Comparison of ENCODE assay signal across 14 cellular contexts in the genomic region with DNA sequence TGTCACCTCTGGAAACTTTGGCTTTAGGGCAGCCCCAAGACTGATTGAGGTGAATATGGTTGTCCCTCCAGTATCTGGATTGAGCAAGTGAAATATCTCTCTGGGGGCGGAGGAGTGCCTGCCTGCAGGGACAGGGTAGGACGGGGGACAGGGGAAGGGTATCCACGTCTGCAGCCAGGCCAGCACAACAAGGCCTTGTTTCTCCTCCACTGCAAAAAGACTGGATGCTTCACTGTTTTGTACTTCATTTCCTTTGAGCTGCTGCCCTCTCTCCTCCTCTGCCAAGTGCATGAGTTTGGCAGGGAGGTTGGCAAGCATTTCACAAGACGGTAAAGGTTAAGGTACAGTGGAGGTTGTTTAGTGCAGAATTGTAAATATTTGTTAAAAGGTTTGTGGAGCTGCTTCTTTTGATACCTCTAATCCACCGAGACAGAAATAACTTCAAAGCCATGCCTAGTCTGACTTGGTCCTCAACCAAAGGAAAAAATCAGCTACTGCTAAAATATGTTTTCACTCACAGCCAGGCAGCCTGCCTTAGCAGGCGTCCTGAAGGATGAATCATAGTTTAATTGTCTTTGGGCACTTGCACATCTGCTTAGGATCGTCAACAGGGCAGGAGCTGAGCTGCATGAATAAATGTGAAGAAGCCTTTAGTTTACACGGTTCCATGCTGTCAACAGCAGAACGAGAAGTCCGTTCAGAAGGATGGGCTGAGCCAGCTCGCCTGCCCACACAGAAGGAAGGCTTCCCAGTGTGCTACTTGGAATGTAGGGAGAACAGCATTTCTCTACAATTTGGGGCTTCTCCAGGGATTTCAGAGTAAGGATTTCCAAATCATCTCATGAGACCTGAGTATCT.
DNase-seq lines count a peak whose midpoint lies in the region; ATAC-seq and TF ChIP-seq lines count a peak whose summit lies in the region.
"Had no signal": no experiment of that assay in that cellular context is flagged by ENCODE, and none has a peak within 500 bp of the region (broad histone marks: within the 10 kb centered on the region; RNA-seq: fewer than 3 reads in every experiment).

No MANE protein-coding gene starts in this region.

- peak; percentile 94 for ATAC-seq in RWPE2 (ENCODE audit: low read depth)
- ATAC-seq in foreskin keratinocyte, result peak; percentile 95
- no peak for ATAC-seq in GM18873 (IDR thresholded peaks at IDR 0.05; ENCODE audit: low FRiP score, unreplicated experiment)
- ATAC-seq: activated CD4-positive, alpha-beta T cell treated with anti-CD3 and anti-CD28 coated beads for 36 hours; Panc1 had no signal

- no peak for TF ChIP-seq CTCF in RWPE2 (IDR thresholded peaks at IDR 0.05; ENCODE audit: poor library complexity, severe bottlenecking)
- TF ChIP-seq CTCF in foreskin keratinocyte (conservative IDR thresholded peaks at IDR 0.05), result no peak

- H3K4me3 ChIP-seq in RWPE2 (ENCODE audit: severe bottlenecking) (no peak overlapping the region), H7 (ENCODE audit: insufficient read depth, low read depth, low read length) (no peak overlapping the region)
- no peak overlapping the region for H3K4me3 ChIP-seq in CD8-positive, alpha-beta memory T cell (ENCODE audit: low read length)
- H3K4me3 ChIP-seq: esophagus muscularis mucosa, lung had no signal

- no peaks in the 10 kb centered on the region for H3K27me3 ChIP-seq in RWPE2 (ENCODE audit: insufficient read depth, poor library complexity, severe bottlenecking)
- no peaks in the 10 kb centered on the region for H3K27me3 ChIP-seq in foreskin keratinocyte
- H3K27me3 ChIP-seq in CD8-positive, alpha-beta memory T cell (ENCODE audit: insufficient read depth, low read length, poor library complexity, severe bottlenecking), result no peaks in the 10 kb centered on the region
- H3K27me3 ChIP-seq in H7 (ENCODE audit: control insufficient read depth, insufficient read depth, low read length), result no peaks in the 10 kb centered on the region
- H3K27me3 ChIP-seq: esophagus muscularis mucosa had no signal

- no peak overlapping the region for H3K27ac ChIP-seq in RWPE2 (ENCODE audit: poor library complexity, severe bottlenecking)
- no peak overlapping the region for H3K27ac ChIP-seq in foreskin keratinocyte
- H3K27ac ChIP-seq in CD8-positive, alpha-beta memory T cell (ENCODE audit: low read depth, low read length), result no peak overlapping the region

- H3K36me3 ChIP-seq in RWPE2 (ENCODE audit: low read depth) (no peaks in the 10 kb centered on the region), H7 (replicated peaks; ENCODE audit: control insufficient read depth, insufficient read depth, low read length) (no peaks in the 10 kb centered on the region)
- H3K36me3 ChIP-seq in CD8-positive, alpha-beta memory T cell (ENCODE audit: insufficient read depth, low read length), result no peaks in the 10 kb centered on the region
- H3K36me3 ChIP-seq: esophagus muscularis mucosa had no signal

- peak; percentile 7 for DNase-seq in NCI-H2171 treated with DMSO at 0.1 percent for 48 hours (lab: John Stamatoyannopoulos, UW)
- no peak for DNase-seq in NCI-H2171 (lab: John Stamatoyannopoulos, UW)
- DNase-seq in RWPE2 (ENCODE audit: low spot score), result no peak
- peak; percentile 46 to 61 for DNase-seq in foreskin keratinocyte
- peak; percentile 71 for DNase-seq in superior temporal gyrus (ENCODE audit: extremely low spot score)
- DNase-seq in CD8-positive, alpha-beta memory T cell, result no peak
- no peak for DNase-seq in H7
- DNase-seq: activated CD4-positive, alpha-beta T cell treated with anti-CD3 and anti-CD28 coated beads for 36 hours; Kasumi-1 had no signal

- peaks cover 0 to 9% of the 10 kb centered on the region in 2 donors for H3K27me3 Mint-ChIP-seq in CD8-positive, alpha-beta memory T cell
- H3K27me3 Mint-ChIP-seq: activated naive CD4-positive, alpha-beta T cell treated with anti-CD3 and anti-CD28 coated beads, Interleukin-2, amount 50 U/mL, for 24 hours had no signal

- no peak overlapping the region for H3K27ac Mint-ChIP-seq in CD8-positive, alpha-beta memory T cell
- H3K27ac Mint-ChIP-seq: activated CD4-positive, alpha-beta T cell treated with anti-CD3 and anti-CD28 coated beads for 36 hours; activated naive CD4-positive, alpha-beta T cell treated with anti-CD3 and anti-CD28 coated beads, Interleukin-2, amount 50 U/mL, for 24 hours had no signal

- H3K4me1 Mint-ChIP-seq in CD8-positive, alpha-beta memory T cell, result no peaks in the 10 kb centered on the region
- H3K4me1 Mint-ChIP-seq: activated CD4-positive, alpha-beta T cell treated with anti-CD3 and anti-CD28 coated beads for 36 hours; activated naive CD4-positive, alpha-beta T cell treated with anti-CD3 and anti-CD28 coated beads, Interleukin-2, amount 50 U/mL, for 24 hours had no signal

- POLR2A ChIA-PET in CD8-positive, alpha-beta memory T cell (lab: Charles Lee), result no interaction called here

- H3K4me3 Mint-ChIP-seq in CD8-positive, alpha-beta memory T cell, result no peak overlapping the region
- H3K4me3 Mint-ChIP-seq: activated CD4-positive, alpha-beta T cell treated with anti-CD3 and anti-CD28 coated beads for 36 hours; activated naive CD4-positive, alpha-beta T cell treated with anti-CD3 and anti-CD28 coated beads, Interleukin-2, amount 50 U/mL, for 24 hours had no signal

- H3K36me3 Mint-ChIP-seq in CD8-positive, alpha-beta memory T cell, result no peaks in the 10 kb centered on the region
- H3K36me3 Mint-ChIP-seq: activated naive CD4-positive, alpha-beta T cell treated with anti-CD3 and anti-CD28 coated beads, Interleukin-2, amount 50 U/mL, for 24 hours had no signal

- peaks cover 0 to 3% (median 0%) of the 10 kb centered on the region in 5 donors for H3K9me3 Mint-ChIP-seq in CD8-positive, alpha-beta memory T cell
- H3K9me3 Mint-ChIP-seq: activated naive CD4-positive, alpha-beta T cell treated with anti-CD3 and anti-CD28 coated beads, Interleukin-2, amount 50 U/mL, for 24 hours had no signal

- CTCF ChIA-PET in CD8-positive, alpha-beta memory T cell (lab: Charles Lee), result no interaction called here

- H3K4me1 ChIP-seq in RWPE2 (ENCODE audit: insufficient read depth, poor library complexity, severe bottlenecking) (peaks cover 3% of the 10 kb centered on the region), foreskin keratinocyte (peaks cover 6% of the 10 kb centered on the region)
- no peaks in the 10 kb centered on the region for H3K4me1 ChIP-seq in CD8-positive, alpha-beta memory T cell (ENCODE audit: insufficient read depth, low read length)

- H3K9me3 ChIP-seq in RWPE2 (ENCODE audit: severe bottlenecking), result no peaks in the 10 kb centered on the region
- no peaks in the 10 kb centered on the region for H3K9me3 ChIP-seq in CD8-positive, alpha-beta memory T cell (ENCODE audit: low read length)
- H3K9me3 ChIP-seq: esophagus muscularis mucosa had no signal

Comparison
In these comparisons a context has a peak if more than half of its experiments do, and no peak if none do; other contexts are left out.
1. DNase-seq: peak in NCI-H2171 treated with DMSO at 0.1 percent for 48 hours (single experiment), foreskin keratinocyte (2 of 2) and superior temporal gyrus (single experiment); none in NCI-H2171 (single experiment), RWPE2 (single experiment), CD8-positive, alpha-beta memory T cell (0 of 5) and H7 (single experiment).